Comparison of ENCODE assay signal across 24 cellular contexts in genomic region chrX:134416106-134416505, GRCh38.
"Had no signal": no experiment of that assay in that cellular context is flagged by ENCODE, and none has a peak within 500 bp of the region (broad histone marks: within the 10 kb centered on the region; RNA-seq: fewer than 3 reads in every experiment).

No MANE protein-coding gene starts in this region.

- H3K27me3 ChIP-seq: Peyer's patch, SJSA1 had no signal

- FAIRE-seq: TTC549 had no signal

- H3K36me3 ChIP-seq: breast epithelium had no signal

- DNase-seq: activated B cell treated with CpG ODN at 0.5 μM for 24 hours; activated CD4-positive, alpha-beta T cell treated with anti-CD3 and anti-CD28 coated beads for 1 hour; activated CD4-positive, alpha-beta T cell treated with anti-CD3 and anti-CD28 coated beads, Interleukin-2, amount 10 ng/mL, durations not matched to agents 24 days and 14 days; activated CD4-positive, alpha-beta T cell treated with anti-CD3 and anti-CD28 coated beads, Interleukin-2, amount 50 U/mL, for 48 hours; activated CD8-positive, alpha-beta memory T cell treated with anti-CD3 and anti-CD28 coated beads for 24 hours; activated gamma-delta T cell treated with Interleukin-2 at 50 U/mL for 16 hours; activated naive CD4-positive, alpha-beta T cell treated with anti-CD3 and anti-CD28 coated beads, Interleukin-2, amount 10 ng/mL, durations not matched to agents 7 days and 5 days; activated naive CD8-positive, alpha-beta T cell treated with anti-CD3 and anti-CD28 coated beads for 36 hours; activated T-cell treated with anti-CD3 and anti-CD28 coated beads, Interleukin-2, amount 50 U/mL, for 4 hours; anterior cingulate cortex; NCI-H1092 treated with DMSO at 0.1 percent for 48 hours; NCI-H1436; NCI-H1694 treated with DMSO at 0.1 percent for 48 hours; NCI-H2081; NCI-H510A treated with DMSO at 0.1 percent for 48 hours; NCI-H69; NK-92 treated with Interleukin-12 subunit alpha and Interleukin-12 subunit beta, amount 100 ng/mL, for 24 hours; Peyer's patch; SHP77; T-helper 17 cell; T-helper 9 cell had no signal

- ATAC-seq: activated T-cell treated with anti-CD3 and anti-CD28 coated beads, Interleukin-2, amount 50 U/mL, for 4 hours; T-helper 17 cell had no signal

- H3K4me3 ChIP-seq: breast epithelium, Peyer's patch, SJSA1 had no signal
